ENCODE assay signal across 35 cellular contexts in genomic region chr4:27467351-27467750, GRCh38.
"Had no signal": no experiment of that assay in that cellular context is flagged by ENCODE, and none has a peak within 500 bp of the region (broad histone marks: within the 10 kb centered on the region; RNA-seq: fewer than 3 reads in every experiment).

No MANE protein-coding gene starts in this region.

- FAIRE-seq: astrocyte, TTC549 had no signal

- H3K4me3 ChIP-seq: adrenal gland, body of pancreas, breast epithelium, cardiac muscle cell had no signal

- DNase-seq: activated B cell treated with CpG ODN at 0.5 μM for 24 hours; activated CD4-positive, alpha-beta memory T cell treated with anti-CD3 and anti-CD28 coated beads for 36 hours; activated CD4-positive, alpha-beta T cell treated with anti-CD3 and anti-CD28 coated beads for 4 hours; activated CD4-positive, alpha-beta T cell treated with anti-CD3 and anti-CD28 coated beads, Interleukin-2, amount 10 ng/mL, durations not matched to agents 24 days and 14 days; activated CD4-positive, alpha-beta T cell treated with anti-CD3 and anti-CD28 coated beads, Interleukin-2, amount 50 U/mL, for 1 hour; activated CD4-positive, alpha-beta T cell treated with anti-CD3 and anti-CD28 coated beads, Interleukin-2, amount 50 U/mL, for 4 hours; activated CD4-positive, CD25-positive, alpha-beta regulatory T cell treated with anti-CD3 and anti-CD28 coated beads, Interleukin-2, amount 50 U/mL, for 72 hours; activated CD8-positive, alpha-beta memory T cell treated with anti-CD3 and anti-CD28 coated beads, Interleukin-2, amount 50 U/mL, for 4 hours; activated CD8-positive, alpha-beta T cell treated with anti-CD3 and anti-CD28 coated beads for 36 hours; activated effector memory CD4-positive, alpha-beta T cell treated with anti-CD3 and anti-CD28 coated beads, Interleukin-2, amount 50 U/mL, for 16 hours; activated gamma-delta T cell treated with Interleukin-2 at 50 U/mL for 16 hours; activated naive CD4-positive, alpha-beta T cell; activated naive CD4-positive, alpha-beta T cell treated with anti-CD3 and anti-CD28 coated beads for 36 hours; activated naive CD4-positive, alpha-beta T cell treated with anti-CD3 and anti-CD28 coated beads, Interleukin-2, amount 50 U/mL, for 16 hours; activated naive CD8-positive, alpha-beta T cell treated with anti-CD3 and anti-CD28 coated beads for 36 hours; activated T-cell treated with anti-CD3 and anti-CD28 coated beads for 4 hours; activated T-cell treated with anti-CD3 and anti-CD28 coated beads, Interleukin-2, amount 50 U/mL, for 1 hour; activated T-cell treated with anti-CD3 and anti-CD28 coated beads, Interleukin-2, amount 50 U/mL, for 4 hours; activated T-cell treated with anti-CD3 and anti-CD28 coated beads, Interleukin-2, amount 50 U/mL, for 72 hours; adrenal gland; amniotic stem cell; aorta; body of pancreas; brain microvascular endothelial cell; caudate nucleus; cerebellar nuclear complex; T-helper 17 cell; T1000 had no signal

- H3K27me3 ChIP-seq: adrenal gland, body of pancreas, brain microvascular endothelial cell, breast epithelium, cardiac muscle cell had no signal

- H3K4me1 ChIP-seq: adrenal gland, body of pancreas, breast epithelium had no signal

- H3K36me3 ChIP-seq: adrenal gland, brain microvascular endothelial cell, breast epithelium, cardiac muscle cell had no signal

- ATAC-seq: activated CD8-positive, alpha-beta T cell treated with anti-CD3 and anti-CD28 coated beads for 36 hours; activated naive CD4-positive, alpha-beta T cell treated with anti-CD3 and anti-CD28 coated beads, Interleukin-2, amount 50 U/mL, for 72 hours; activated T-cell treated with anti-CD3 and anti-CD28 coated beads, Interleukin-2, amount 50 U/mL, for 4 hours; activated T-cell treated with anti-CD3 and anti-CD28 coated beads, Interleukin-2, amount 50 U/mL, for 72 hours; activated T-helper 17 cell treated with anti-CD3 and anti-CD28 coated beads, Interleukin-2, amount 50 U/mL, for 72 hours; body of pancreas; T-helper 17 cell had no signal

- H3K27ac ChIP-seq: adrenal gland, body of pancreas, brain microvascular endothelial cell, breast epithelium, cardiac muscle cell, VCaP had no signal

- H3K9me3 ChIP-seq: adrenal gland, body of pancreas, breast epithelium had no signal
